Comparison of ENCODE assay signal across 9 cellular contexts in the genomic region with DNA sequence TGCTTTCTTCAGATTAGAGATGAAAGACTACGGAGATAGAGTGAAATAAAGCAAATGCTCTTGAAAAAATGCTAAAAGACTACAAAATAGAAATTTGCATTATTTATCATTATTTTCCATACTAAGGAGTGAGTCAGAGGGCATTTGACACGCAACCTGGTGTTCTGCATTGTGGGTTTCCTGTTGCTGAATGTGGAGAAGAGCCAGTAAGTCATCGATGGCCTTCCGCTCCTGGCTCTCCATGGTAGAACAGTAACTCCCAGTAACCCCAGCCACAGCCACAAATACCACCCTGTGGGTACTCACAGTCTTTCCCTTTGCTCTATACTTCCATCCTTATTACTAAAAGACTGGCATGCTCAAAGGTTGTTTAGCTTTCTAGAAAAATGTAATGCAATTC.
DNase-seq lines count a peak whose midpoint lies in the region; ATAC-seq and TF ChIP-seq lines count a peak whose summit lies in the region.
"Had no signal": no experiment of that assay in that cellular context is flagged by ENCODE, and none has a peak within 500 bp of the region (broad histone marks: within the 10 kb centered on the region; RNA-seq: fewer than 3 reads in every experiment).

No MANE protein-coding gene starts in this region.

- H3K27me3 ChIP-seq in MG63 (no peaks in the 10 kb centered on the region), right atrium auricular region (no peaks in the 10 kb centered on the region)
- H3K27me3 ChIP-seq: upper lobe of left lung had no signal

- H3K36me3 ChIP-seq in MG63 (no peaks in the 10 kb centered on the region), right atrium auricular region (no peaks in the 10 kb centered on the region)
- H3K36me3 ChIP-seq: upper lobe of left lung had no signal

- H3K4me1 Mint-ChIP-seq in activated naive CD4-positive, alpha-beta T cell treated with anti-CD3 and anti-CD28 coated beads, Interleukin-2, amount 50 U/mL, for 24 hours: peaks cover 26% of the 10 kb centered on the region

- DNase-seq in ELR (ENCODE audit: low read depth) (peak; percentile 83), MG63 (peak; percentile 32), right atrium auricular region (ENCODE audit: low spot score) (no peak), left lobe of liver (ENCODE audit: low spot score) (no peak)
- peak; percentile 10 for DNase-seq in stimulated activated CD4-positive, alpha-beta T cell treated with anti-CD3 and anti-CD28 coated beads, Interleukin-2, amount 100 ng/mL, for 4 hours (ENCODE audit: low read depth)
- no peak for DNase-seq in NK-92 treated with Interleukin-12 subunit alpha and Interleukin-12 subunit beta, amount 100 ng/mL, for 24 hours (lab: John Stamatoyannopoulos, UW)

- H3K9me3 Mint-ChIP-seq in activated naive CD4-positive, alpha-beta T cell treated with anti-CD3 and anti-CD28 coated beads, Interleukin-2, amount 50 U/mL, for 24 hours: no peaks in the 10 kb centered on the region

- H3K27me3 Mint-ChIP-seq in activated naive CD4-positive, alpha-beta T cell treated with anti-CD3 and anti-CD28 coated beads, Interleukin-2, amount 50 U/mL, for 24 hours: peaks cover 3% of the 10 kb centered on the region

- H3K9me3 ChIP-seq in MG63 (no peaks in the 10 kb centered on the region), right atrium auricular region (no peaks in the 10 kb centered on the region)
- H3K9me3 ChIP-seq: upper lobe of left lung had no signal

- H3K27ac ChIP-seq in right atrium auricular region: no peak overlapping the region
- H3K27ac ChIP-seq: upper lobe of left lung had no signal

- no peaks in the 10 kb centered on the region for H3K36me3 Mint-ChIP-seq in activated naive CD4-positive, alpha-beta T cell treated with anti-CD3 and anti-CD28 coated beads, Interleukin-2, amount 50 U/mL, for 24 hours

- no peaks in the 10 kb centered on the region for H3K4me1 ChIP-seq in right atrium auricular region

- H3K4me3 ChIP-seq in MG63 (no peak overlapping the region), right atrium auricular region (no peak overlapping the region)
- H3K4me3 ChIP-seq: upper lobe of left lung had no signal

- ATAC-seq in GM21723 (IDR thresholded peaks at IDR 0.05; ENCODE audit: unreplicated experiment) (peak; percentile 84), left lobe of liver (no peak)

- peak overlapping the region; percentile 21 for H3K4me3 Mint-ChIP-seq in activated naive CD4-positive, alpha-beta T cell treated with anti-CD3 and anti-CD28 coated beads, Interleukin-2, amount 50 U/mL, for 24 hours

- no peak for TF ChIP-seq CTCF in right atrium auricular region (IDR thresholded peaks at IDR 0.05)

- H3K27ac Mint-ChIP-seq in activated naive CD4-positive, alpha-beta T cell treated with anti-CD3 and anti-CD28 coated beads, Interleukin-2, amount 50 U/mL, for 24 hours: peak overlapping the region; percentile 68

Comparison
In these comparisons a context has a peak if more than half of its experiments do, and no peak if none do; other contexts are left out.
1. DNase-seq: peak in ELR (single experiment), MG63 (single experiment) and stimulated activated CD4-positive, alpha-beta T cell treated with anti-CD3 and anti-CD28 coated beads, Interleukin-2, amount 100 ng/mL, for 4 hours (single experiment); none in NK-92 treated with Interleukin-12 subunit alpha and Interleukin-12 subunit beta, amount 100 ng/mL, for 24 hours (single experiment), right atrium auricular region (single experiment) and left lobe of liver (single experiment).